In genomic region chr17:48831549-48831883, GRCh38 we compare ENCODE assay signal across 9 cellular contexts. TPM values are rescaled to one million over a fixed set of nuclear protein-coding genes. Genes with fewer than 3 reads are reported as not detected.
DNase-seq lines count a peak whose midpoint lies in the region; ATAC-seq and TF ChIP-seq lines count a peak whose summit lies in the region.
"Had no signal": no experiment of that assay in that cellular context is flagged by ENCODE, and none has a peak within 500 bp of the region (broad histone marks: within the 10 kb centered on the region; RNA-seq: fewer than 3 reads in every experiment).

No MANE protein-coding gene starts in this region.

- H3K4me1 Mint-ChIP-seq in naive thymus-derived CD8-positive, alpha-beta T cell, result peaks cover 7 to 57% (median 50%) of the 10 kb centered on the region in 4 donors

- H3K27ac ChIP-seq in KOPT-K1 (ENCODE audit: low read depth, low read length, poor library complexity, severe bottlenecking) (peak overlapping the region; percentile 80), coronary artery (peak overlapping the region; percentile 91 to 96)

- peaks cover 0 to 2% (median 0%) of the 10 kb centered on the region in 3 donors for H3K36me3 Mint-ChIP-seq in naive thymus-derived CD8-positive, alpha-beta T cell

- H3K4me3 ChIP-seq in AG04449 (ENCODE audit: low read depth, low read length), result peak overlapping the region; percentile 100
- peak overlapping the region; percentile 84 for H3K4me3 ChIP-seq in coronary artery

- no peaks in the 10 kb centered on the region for H3K27me3 Mint-ChIP-seq in naive thymus-derived CD8-positive, alpha-beta T cell

- ATAC-seq in naive thymus-derived CD8-positive, alpha-beta T cell, result no peak
- no peak for ATAC-seq in HG03342 (IDR thresholded peaks at IDR 0.05; ENCODE audit: unreplicated experiment)

- POLR2A ChIA-PET in AG04449 (lab: Yijun Ruan, JAX), result interaction anchor here (0.6 kb wide), 1 partner anchor 87 kb away, joined by 4 read pairs; no protein-coding TSS in a partner anchor
- POLR2A ChIA-PET in naive thymus-derived CD8-positive, alpha-beta T cell (lab: Charles Lee), result interaction anchor here (0.5 to 3.0 kb wide), 3 partner anchors 10 to 20 kb away, joined by 3 to 15 read pairs (median 5); partner anchors contain the start of gene TTLL6

- DNase-seq in AG04449 (ENCODE audit: low read depth, low spot score) (no peak), coronary artery (ENCODE audit: low spot score) (no peak), NCI-H2196 treated with DMSO at 0.1 percent for 48 hours (lab: John Stamatoyannopoulos, UW; ENCODE audit: unreplicated experiment) (no peak), NCI-H345 treated with DMSO at 0.1 percent for 48 hours (lab: John Stamatoyannopoulos, UW; ENCODE audit: unreplicated experiment) (no peak), SKM-1 treated with dmso at 0.1 percent for 144 hours (lab: John Stamatoyannopoulos, UW; ENCODE audit: unreplicated experiment) (no peak)
- no peak for DNase-seq in naive thymus-derived CD8-positive, alpha-beta T cell

- H3K36me3 ChIP-seq in KOPT-K1 (ENCODE audit: insufficient read depth, low read length), result no peaks in the 10 kb centered on the region

- H3K9me3 Mint-ChIP-seq in naive thymus-derived CD8-positive, alpha-beta T cell, result no peaks in the 10 kb centered on the region

- peak overlapping the region; percentile 87 to 99 (median 98) for H3K27ac Mint-ChIP-seq in naive thymus-derived CD8-positive, alpha-beta T cell

- CTCF ChIA-PET in AG04449 (lab: Yijun Ruan, JAX), result interaction anchor here (0.7 to 3.2 kb wide), 10 partner anchors 9 to 160 kb away, joined by 3 to 18 read pairs (median 5); no protein-coding TSS in a partner anchor

- no peak for TF ChIP-seq CTCF in AG04449 (IDR thresholded peaks at IDR 0.05; ENCODE audit: insufficient read depth, low read length, missing control alignments)
- TF ChIP-seq CTCF in coronary artery (IDR thresholded peaks at IDR 0.05), result no peak

- H3K4me3 Mint-ChIP-seq in naive thymus-derived CD8-positive, alpha-beta T cell, result peak overlapping the region; percentile 88 to 100 (median 96)

- H3K9me3 ChIP-seq in KOPT-K1 (ENCODE audit: insufficient read depth, low read length, poor library complexity, severe bottlenecking), result no peaks in the 10 kb centered on the region

RNA-seq across cellular contexts. Expression of gene CALCOCO2, which starts 0.7 kb away (rescaled TPM):
- 100 to 1,000 TPM; 133 to 135 TPM for total RNA-seq in naive thymus-derived CD8-positive, alpha-beta T cell
- polyA plus RNA-seq in naive thymus-derived CD8-positive, alpha-beta T cell, result 100 to 1,000 TPM; 123 to 157 (median 127) TPM

RNA-seq across cellular contexts. Expression of gene TTLL6, which starts 14.5 kb away (rescaled TPM):
- not detected for total RNA-seq in naive thymus-derived CD8-positive, alpha-beta T cell
- not detected for polyA plus RNA-seq in naive thymus-derived CD8-positive, alpha-beta T cell
- total RNA-seq: NCI-H460 had no signal
